Comparison of ENCODE assay signal across 9 cellular contexts in genomic region chr16:56625943-56626654, GRCh38. TPM values are rescaled to one million over a fixed set of nuclear protein-coding genes. Genes with fewer than 3 reads are reported as not detected.
A peak's percentile ranks its signal among the peaks of the same experiment; 100 is the strongest.
DNase-seq lines count a peak whose midpoint lies in the region; ATAC-seq and TF ChIP-seq lines count a peak whose summit lies in the region.
"Had no signal": no experiment of that assay in that cellular context is flagged by ENCODE, and none has a peak within 500 bp of the region (broad histone marks: within the 10 kb centered on the region; RNA-seq: fewer than 3 reads in every experiment).

No MANE protein-coding gene starts in this region.

- no peaks in the 10 kb centered on the region for H3K9me3 Mint-ChIP-seq in neural progenitor cell

- no peaks in the 10 kb centered on the region for H3K36me3 Mint-ChIP-seq in neural progenitor cell

- ATAC-seq in GM21381 (IDR thresholded peaks at IDR 0.05; ENCODE audit: unreplicated experiment), result peak; percentile 5
- no peak for ATAC-seq in HG03520 (IDR thresholded peaks at IDR 0.05; ENCODE audit: unreplicated experiment)

- H3K4me3 ChIP-seq in SJSA1, result peak overlapping the region; percentile 42
- peak overlapping the region; percentile 37 to 81 (median 74) for H3K4me3 ChIP-seq in fibroblast of lung (replicated peaks in 1 of 4; ENCODE audit: control extremely low read depth in 1 of 4, insufficient read depth in 1 of 4, low read depth in 3 of 4, low read length in 4 of 4)
- peak overlapping the region; percentile 54 for H3K4me3 ChIP-seq in neural progenitor cell

- H3K36me3 ChIP-seq in SJSA1 (no peaks in the 10 kb centered on the region; the same call in 1 of the 2 replicates), fibroblast of lung (ENCODE audit: control insufficient read depth, insufficient read depth, low read length) (peaks cover 1% of the 10 kb centered on the region), neural progenitor cell (no peaks in the 10 kb centered on the region)

- H2AFZ ChIP-seq in fibroblast of lung (ENCODE audit: low read length) (no peak overlapping the region), neural progenitor cell (replicated peaks) (peak overlapping the region; percentile 86)

- TF ChIP-seq CTCF in fibroblast of lung (conservative IDR thresholded peaks at IDR 0.05 in 1 of 2, IDR thresholded peaks at IDR 0.05 in 1 of 2; ENCODE audit: low read depth in 1 of 2, low read length in 2 of 2) (no peak), neural progenitor cell (IDR thresholded peaks at IDR 0.05) (no peak)

- peaks cover 20% of the 10 kb centered on the region for H3K4me1 ChIP-seq in SJSA1 (replicated peaks)
- H3K4me1 ChIP-seq in fibroblast of lung (ENCODE audit: control insufficient read depth, extremely low read depth, insufficient read depth, low read length), result peaks cover 5% of the 10 kb centered on the region
- no peaks in the 10 kb centered on the region for H3K4me1 ChIP-seq in neural progenitor cell

- DNase-seq in SJSA1 (ENCODE audit: low read depth in 1 of 2, low spot score in 2 of 2) (no peak), fibroblast of lung (ENCODE audit: low read depth in 2 of 2) (peak; percentile 90 to 94), neural progenitor cell (ENCODE audit: low spot score) (no peak), NCI-H187 treated with DMSO at 0.1 percent for 48 hours (lab: John Stamatoyannopoulos, UW) (no peak), retina (no peak), NCI-H510A treated with DMSO at 0.1 percent for 48 hours (lab: John Stamatoyannopoulos, UW) (no peak)

- H3K9ac ChIP-seq in fibroblast of lung (ENCODE audit: insufficient read depth, low read length) (peak overlapping the region; percentile 71), neural progenitor cell (no peak overlapping the region)

- H3K79me2 ChIP-seq in fibroblast of lung (ENCODE audit: control insufficient read depth, insufficient read depth, low read length) (peaks cover 16% of the 10 kb centered on the region), neural progenitor cell (ENCODE audit: low read depth) (no peaks in the 10 kb centered on the region)

- no peak overlapping the region for H3K27ac Mint-ChIP-seq in neural progenitor cell

- peaks cover 15% of the 10 kb centered on the region for H3K4me1 Mint-ChIP-seq in neural progenitor cell

- H4K20me1 ChIP-seq in fibroblast of lung (ENCODE audit: control insufficient read depth, extremely low read depth, insufficient read depth, low read length) (no peaks in the 10 kb centered on the region), neural progenitor cell (ENCODE audit: low read depth) (peaks cover 34% of the 10 kb centered on the region)

- no peaks in the 10 kb centered on the region for H3K9me3 ChIP-seq in SJSA1 (replicated peaks)
- no peaks in the 10 kb centered on the region for H3K9me3 ChIP-seq in fibroblast of lung (ENCODE audit: control insufficient read depth, insufficient read depth, low read depth, low read length)
- H3K9me3 ChIP-seq in neural progenitor cell (ENCODE audit: low read depth), result no peaks in the 10 kb centered on the region

- H3K27me3 Mint-ChIP-seq in neural progenitor cell (ENCODE audit: insufficient read depth, low read depth), result peaks cover 66% of the 10 kb centered on the region

- H3K4me3 Mint-ChIP-seq in neural progenitor cell, result peak overlapping the region; percentile 74

- H3K27me3 ChIP-seq in SJSA1 (replicated peaks) (no peaks in the 10 kb centered on the region; the same call in 1 of the 2 replicates), fibroblast of lung (ENCODE audit: control insufficient read depth, insufficient read depth, low read length) (no peaks in the 10 kb centered on the region), neural progenitor cell (peaks cover 100% of the 10 kb centered on the region)

- H3F3A ChIP-seq in neural progenitor cell (ENCODE audit: low read depth), result peaks cover 6% of the 10 kb centered on the region

- H3K27ac ChIP-seq in SJSA1, result peak overlapping the region; percentile 36
- H3K27ac ChIP-seq in fibroblast of lung (ENCODE audit: insufficient read depth, low read length), result peak overlapping the region; percentile 85
- H3K27ac ChIP-seq in neural progenitor cell, result no peak overlapping the region

- H3K4me2 ChIP-seq in fibroblast of lung (ENCODE audit: extremely low read depth, insufficient read depth, low read length), result peak overlapping the region; percentile 87
- peak overlapping the region; percentile 89 for H3K4me2 ChIP-seq in neural progenitor cell

RNA-seq across cellular contexts. Expression of gene MT1E, which starts 0.5 kb away (rescaled TPM):
- 63.9 and 155 TPM in 2 replicates for total RNA-seq in SJSA1 (2014; rRNA removed; shearing (Covaris generic))
- total RNA-seq in fibroblast of lung (251 and 390 TPM in 2 replicates), neural progenitor cell (ENCODE audit: low replicate concordance) (1.9 and 2.4 TPM in 2 replicates)
- 465 and 572 TPM in 2 replicates for polyA plus RNA-seq in fibroblast of lung
- 540 and 543 TPM in 2 replicates for polyA plus RNA-seq in fibroblast of lung (2012)
- 165 and 234 TPM in 2 replicates for polyA minus RNA-seq in fibroblast of lung (ENCODE audit: low replicate concordance)
- total RNA-seq: NCI-H460 had no signal

RNA-seq across cellular contexts. Expression of gene MT1M, which starts 6.4 kb away (rescaled TPM):
- total RNA-seq in SJSA1 (2014; rRNA removed; shearing (Covaris generic)), result 0.74 and 7.0 TPM in 2 replicates
- total RNA-seq in fibroblast of lung (18.5 and 58.8 TPM in 2 replicates), neural progenitor cell (ENCODE audit: low replicate concordance) (not detected in 2 replicates)
- 6.9 and 8.5 TPM in 2 replicates for polyA plus RNA-seq in fibroblast of lung
- 16.4 and 18.9 TPM in 2 replicates for polyA plus RNA-seq in fibroblast of lung (2012)
- polyA minus RNA-seq in fibroblast of lung (ENCODE audit: low replicate concordance), result 6.3 and 8.2 TPM in 2 replicates
- total RNA-seq: NCI-H460 had no signal

RNA-seq across cellular contexts. Expression of gene MT1A, which starts 12.4 kb away (rescaled TPM):
- not detected in 2 replicates for total RNA-seq in SJSA1 (2014; rRNA removed; shearing (Covaris generic))
- total RNA-seq in fibroblast of lung, result 2.3 and 5.3 TPM in 2 replicates
- polyA plus RNA-seq in fibroblast of lung, result 2.9 and 4.8 TPM in 2 replicates
- polyA plus RNA-seq in fibroblast of lung (2012), result 6.6 and 17.7 TPM in 2 replicates
- 14.7 and 17.9 TPM in 2 replicates for polyA minus RNA-seq in fibroblast of lung (ENCODE audit: low replicate concordance)
- not detected in 2 replicates for total RNA-seq in neural progenitor cell (ENCODE audit: low replicate concordance)

RNA-seq across cellular contexts. Expression of gene MT2A, which starts 17.7 kb away (rescaled TPM):
- 48.4 and 69.6 TPM in 2 replicates for total RNA-seq in SJSA1 (2014; rRNA removed; shearing (Covaris generic))
- total RNA-seq in fibroblast of lung (76.5 and 113 TPM in 2 replicates), neural progenitor cell (ENCODE audit: low replicate concordance) (1.3 TPM in 1 of 2 replicates, not detected in the other)
- 49.2 and 225 TPM in 2 replicates for polyA plus RNA-seq in fibroblast of lung
- 1,082 and 3,263 TPM in 2 replicates for polyA plus RNA-seq in fibroblast of lung (2012)
- 122 and 423 TPM in 2 replicates for polyA minus RNA-seq in fibroblast of lung (ENCODE audit: low replicate concordance)

RNA-seq across cellular contexts. Expression of gene MT1B, which starts 25.6 kb away (rescaled TPM):
- not detected in 2 replicates for total RNA-seq in SJSA1 (2014; rRNA removed; shearing (Covaris generic))
- total RNA-seq in fibroblast of lung, result not detected in 2 replicates
- polyA plus RNA-seq in fibroblast of lung, result not detected in 2 replicates
- polyA plus RNA-seq in fibroblast of lung (2012), result not detected in 2 replicates
- not detected in 2 replicates for polyA minus RNA-seq in fibroblast of lung (ENCODE audit: low replicate concordance)
- total RNA-seq in neural progenitor cell (ENCODE audit: low replicate concordance), result not detected in 2 replicates
- total RNA-seq: NCI-H460 had no signal

Comparison
In these comparisons a context has a peak if more than half of its experiments do, and no peak if none do; other contexts are left out.
1. DNase-seq: peak in fibroblast of lung (2 of 2); none in SJSA1 (0 of 2), neural progenitor cell (single experiment), NCI-H187 treated with DMSO at 0.1 percent for 48 hours (single experiment), retina (single experiment) and NCI-H510A treated with DMSO at 0.1 percent for 48 hours (single experiment).
2. RNA of gene MT1E, which starts 0.5 kb away (total RNA-seq): 251 to 390 TPM in fibroblast of lung and 63.9 to 155 TPM in SJSA1; 1.9 to 2.4 TPM in neural progenitor cell; every median in the first group is over 10 times any median in the second.
3. Peak in every context shown above with its lines, with median percentiles within 50 percentile points of each other: H3K4me3 ChIP-seq.